ENCODE assay signal across 8 cellular contexts in the genomic region with DNA sequence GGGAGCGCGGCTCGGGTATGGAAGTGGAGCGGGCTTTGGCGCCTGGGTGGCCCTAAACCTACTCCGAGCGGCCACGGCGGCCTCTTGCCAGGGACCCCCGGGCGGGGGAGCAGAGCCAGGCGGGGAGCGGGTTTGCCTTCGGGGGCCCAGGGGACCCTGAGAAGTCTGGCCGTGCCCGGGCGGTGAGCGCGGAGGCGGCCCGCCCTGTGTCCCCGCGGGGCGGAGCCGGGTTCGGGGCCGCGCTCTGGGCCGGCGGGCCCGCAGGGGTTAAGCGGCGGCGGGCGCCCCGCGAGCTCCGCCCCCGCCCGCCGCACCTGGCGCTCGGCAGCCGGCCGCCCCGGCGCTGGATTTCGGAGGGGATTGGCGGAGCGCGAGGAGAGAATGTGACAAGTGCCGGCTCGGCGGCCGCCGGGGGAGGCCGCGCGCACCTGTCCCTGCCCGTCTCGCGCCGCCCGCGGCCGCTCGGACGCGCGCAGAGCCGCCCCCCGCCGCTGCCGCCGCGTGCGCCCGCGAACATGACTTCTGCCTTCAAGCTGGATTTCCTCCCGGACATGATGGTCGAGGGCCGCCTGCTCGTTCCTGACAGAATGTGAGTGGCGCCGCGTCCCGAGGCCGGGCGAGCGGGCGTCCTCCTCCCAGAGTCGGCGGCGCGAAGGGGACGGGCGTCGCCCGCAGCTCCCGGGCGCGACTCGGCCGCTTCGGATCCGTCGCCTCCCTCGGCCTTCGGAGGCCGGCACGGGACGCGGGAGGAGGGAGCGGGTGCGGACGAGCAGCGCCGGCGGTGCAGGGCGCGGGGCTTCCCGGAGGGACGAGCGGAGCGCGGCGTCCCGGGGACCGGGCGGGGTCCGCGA. TPM values are rescaled to one million over a fixed set of nuclear protein-coding genes. Genes with fewer than 3 reads are reported as not detected.
DNase-seq lines count a peak whose midpoint lies in the region; ATAC-seq and TF ChIP-seq lines count a peak whose summit lies in the region.

Gene CELF2 (plus strand): TSS at position 298 of the 851 bp plus-strand sequence. CDS start 218 bp downstream, at position 516.

- ATAC-seq in GM18861 (IDR thresholded peaks at IDR 0.05; ENCODE audit: unreplicated experiment) (peak; percentile 72), HG02884 (IDR thresholded peaks at IDR 0.05; ENCODE audit: unreplicated experiment) (peak; percentile 75), Right ventricle myocardium superior (ENCODE audit: poor library complexity) (peak; percentile 84)

- H3K9me3 Mint-ChIP-seq in activated naive CD4-positive, alpha-beta T cell treated with anti-CD3 and anti-CD28 coated beads, Interleukin-2, amount 10 ng/mL, durations not matched to agents 7 days and 5 days: no peaks in the 10 kb centered on the region

- no peak for TF ChIP-seq POLR2A in ovary (IDR thresholded peaks at IDR 0.05)

- H3K27me3 ChIP-seq in NT2/D1 (ENCODE audit: insufficient read depth, insufficient read length) (peaks cover 36% of the 10 kb centered on the region), ovary (no peaks in the 10 kb centered on the region)

- H3K4me1 ChIP-seq in NT2/D1 (ENCODE audit: insufficient read depth, insufficient read length) (peaks cover 2% of the 10 kb centered on the region), ovary (ENCODE audit: insufficient read depth) (peaks cover 11% of the 10 kb centered on the region), urinary bladder (ENCODE audit: insufficient read depth) (peaks cover 2% of the 10 kb centered on the region)

- no peak for TF ChIP-seq EP300 in ovary (IDR thresholded peaks at IDR 0.05)

- peak within 1 kb of the TSS; percentile 75 for H3K4me3 Mint-ChIP-seq in activated naive CD4-positive, alpha-beta T cell treated with anti-CD3 and anti-CD28 coated beads, Interleukin-2, amount 10 ng/mL, durations not matched to agents 7 days and 5 days

- peaks cover 12% of the 10 kb centered on the region for H3K4me1 Mint-ChIP-seq in activated naive CD4-positive, alpha-beta T cell treated with anti-CD3 and anti-CD28 coated beads, Interleukin-2, amount 10 ng/mL, durations not matched to agents 7 days and 5 days

- H3K9me3 ChIP-seq in NT2/D1 (ENCODE audit: insufficient read depth, low read length) (no peaks in the 10 kb centered on the region), ovary (no peaks in the 10 kb centered on the region)

- TF ChIP-seq CTCF in ovary (IDR thresholded peaks at IDR 0.05): no peak

- peak; percentile 38 for DNase-seq in NT2/D1 (ENCODE audit: low read depth, low spot score)
- peak; percentile 71 for DNase-seq in activated naive CD4-positive, alpha-beta T cell treated with anti-CD3 and anti-CD28 coated beads, Interleukin-2, amount 10 ng/mL, durations not matched to agents 7 days and 5 days
- DNase-seq in Right ventricle myocardium superior: peak; percentile 81
- DNase-seq in ovary: peak; percentile 65 to 76 (median 69)
- DNase-seq in hepatic stellate cell (ENCODE audit: low spot score): no peak

- CTCF ChIA-PET in activated naive CD4-positive, alpha-beta T cell treated with anti-CD3 and anti-CD28 coated beads, Interleukin-2, amount 10 ng/mL, durations not matched to agents 7 days and 5 days (lab: Charles Lee): no interaction called here

- intact Hi-C loops in Right ventricle myocardium superior (cut with DNase I): no loop called here
- intact Hi-C loops in ovary (cut with DNase I): no loop called here

- WGBS in ovary, 3 donors: 0% methylated on average over 19 to 132 of the region's 132 CpGs
- WGBS in urinary bladder: under 1% methylated on average over 132 of the region's 132 CpGs

- H3K27ac ChIP-seq in ovary (peak within 1 kb of the TSS; percentile 50 to 73), urinary bladder (ENCODE audit: low read depth) (peak within 1 kb of the TSS; percentile 18)

- H3K36me3 ChIP-seq in NT2/D1 (ENCODE audit: insufficient read depth, insufficient read length, low read length) (no peaks in the 10 kb centered on the region), ovary (no peaks in the 10 kb centered on the region), urinary bladder (ENCODE audit: insufficient read depth) (no peaks in the 10 kb centered on the region)

- H3K4me3 ChIP-seq in NT2/D1 (ENCODE audit: insufficient read length, low read depth): peak within 1 kb of the TSS; percentile 66
- H3K4me3 ChIP-seq in ovary: peak within 1 kb of the TSS; percentile 96
- H3K4me3 ChIP-seq in urinary bladder (ENCODE audit: low read depth, low read length): peak within 1 kb of the TSS; percentile 92

- H3K36me3 Mint-ChIP-seq in activated naive CD4-positive, alpha-beta T cell treated with anti-CD3 and anti-CD28 coated beads, Interleukin-2, amount 10 ng/mL, durations not matched to agents 7 days and 5 days: peaks cover 4% of the 10 kb centered on the region

- H3K27ac Mint-ChIP-seq in activated naive CD4-positive, alpha-beta T cell treated with anti-CD3 and anti-CD28 coated beads, Interleukin-2, amount 10 ng/mL, durations not matched to agents 7 days and 5 days: no peak within 1 kb of the TSS

- H3K9ac ChIP-seq in NT2/D1 (ENCODE audit: insufficient read length, low read depth): peak within 1 kb of the TSS; percentile 77

- H3K27me3 Mint-ChIP-seq in activated naive CD4-positive, alpha-beta T cell treated with anti-CD3 and anti-CD28 coated beads, Interleukin-2, amount 10 ng/mL, durations not matched to agents 7 days and 5 days: peaks cover 68% of the 10 kb centered on the region

RNA-seq across cellular contexts. Expression of gene CELF2, which starts in this region (rescaled TPM):
- total RNA-seq in Right ventricle myocardium superior (67.7 TPM), ovary (100 to 1,000 TPM in 1 of 7 donors, 10 to 100 TPM in 6; 50.7 to 107 (median 71.2) TPM), urinary bladder (52.7 TPM)
- polyA plus RNA-seq in ovary (10 to 100 TPM; 38.8 to 45.7 TPM), urinary bladder (40.1 TPM)
